ENCODE assay signal across 12 cellular contexts in genomic region chr6:10402648-10403311, GRCh38. TPM values are rescaled to one million over a fixed set of nuclear protein-coding genes. Genes with fewer than 3 reads are reported as not detected.
DNase-seq lines count a peak whose midpoint lies in the region; ATAC-seq and TF ChIP-seq lines count a peak whose summit lies in the region.
"Had no signal": no experiment of that assay in that cellular context is flagged by ENCODE, and none has a peak within 500 bp of the region (broad histone marks: within the 10 kb centered on the region; RNA-seq: fewer than 3 reads in every experiment).

No MANE protein-coding gene starts in this region.

- no peaks in the 10 kb centered on the region for H3K36me3 Mint-ChIP-seq in T-cell
- H3K36me3 Mint-ChIP-seq in immature natural killer cell = peaks cover 5 to 8% (median 7%) of the 10 kb centered on the region in 3 donors

- H4K20me1 ChIP-seq in GM23248 (ENCODE audit: insufficient read depth) = no peaks in the 10 kb centered on the region

- 39 to 45% methylated on average over 7 of the region's 7 CpGs for WGBS in GM23248 (ENCODE audit: low coverage in 1 of 2, low lambda C conversion rate in 2 of 2, missing lambda C conversion rate in 2 of 2), 2 experiments
- 37 to 47% (median 39%) methylated on average over 7 of the region's 7 CpGs for WGBS in psoas muscle, 3 donors

- H3F3A ChIP-seq in GM23248 (ENCODE audit: insufficient read depth) = peaks cover 30% of the 10 kb centered on the region

- no peaks in the 10 kb centered on the region for H3K9me2 ChIP-seq in GM23248 (ENCODE audit: insufficient read depth)

- CTCF ChIA-PET in A673 (lab: Charles Lee) = interaction anchor here (0.6 kb wide), 1 partner anchor 26 kb away, joined by 3 read pairs; no protein-coding TSS in a partner anchor
- CTCF ChIA-PET in T-cell (lab: Charles Lee) = no interaction called here

- H3K4me2 ChIP-seq in GM23248 (ENCODE audit: unreplicated experiment) = peak overlapping the region; percentile 96

- ATAC-seq in T-cell (replicated peaks in 1 of 4) = no peak
- ATAC-seq in psoas muscle = no peak

- no peak overlapping the region for H3K27ac Mint-ChIP-seq in T-cell
- H3K27ac Mint-ChIP-seq in immature natural killer cell = peak overlapping the region in 1 of 6 donors; percentile 64

- DNase-seq in A673 (ENCODE audit: low spot score) (no peak), GM23248 (no peak), T-cell (no peak), immature natural killer cell (no peak), psoas muscle (no peak), caudate nucleus (lab: John Stamatoyannopoulos, UW) (no peak), Kasumi-1 (lab: John Stamatoyannopoulos, UW) (no peak), cerebellar cortex (ENCODE audit: low spot score) (no peak)
- DNase-seq: left ventricle myocardium superior; stimulated activated CD8-positive, alpha-beta memory T cell treated with anti-CD3 and anti-CD28 coated beads, Interleukin-4, amount 100 ng/mL, for 48 hours had no signal

- H3K27me3 Mint-ChIP-seq in T-cell = peaks cover 39 to 49% of the 10 kb centered on the region in 2 donors
- peaks cover 9 to 43% (median 21%) of the 10 kb centered on the region in 3 donors for H3K27me3 Mint-ChIP-seq in immature natural killer cell (ENCODE audit: low read depth in 3 of 3)

- H3K27me3 ChIP-seq in A673 (replicated peaks; ENCODE audit: insufficient read depth, low read depth, low read length, poor library complexity) (no peaks in the 10 kb centered on the region), GM23248 (replicated peaks; ENCODE audit: insufficient read depth) (no peaks in the 10 kb centered on the region), psoas muscle (ENCODE audit: insufficient read depth in 3 of 3, low read length in 2 of 3) (peaks cover 18 to 69% (median 22%) of the 10 kb centered on the region in 3 donors)

- no TSS peak for BruUV-seq in A673 (replicated peaks; lab: Mats Ljungman, UMichigan)

- TF ChIP-seq CTCF in A673 (conservative IDR thresholded peaks at IDR 0.05; ENCODE audit: low read depth, low read length) (no peak), psoas muscle (IDR thresholded peaks at IDR 0.05) (no peak)

- H3K9ac ChIP-seq in GM23248 = peak overlapping the region; percentile 81

- POLR2A ChIA-PET in A673 (lab: Charles Lee; ENCODE audit: low non-redundant PET) = no interaction called here
- POLR2A ChIA-PET in T-cell (lab: Charles Lee) = interaction anchor here in 1 of 2 donors (0.5 kb wide), 1 partner anchor 1107 kb away, joined by 3 read pairs; no protein-coding TSS in a partner anchor

- H3K79me2 ChIP-seq in GM23248 (ENCODE audit: insufficient read depth) = peaks cover 34% of the 10 kb centered on the region

- H3K4me3 ChIP-seq in A673 (ENCODE audit: low read depth, low read length, poor library complexity, severe bottlenecking) (peak overlapping the region; percentile 57), GM23248 (peak overlapping the region; percentile 79), psoas muscle (no peak overlapping the region)

- H3K9me3 ChIP-seq in A673 (ENCODE audit: low read depth, low read length, poor library complexity, severe bottlenecking) (no peaks in the 10 kb centered on the region), GM23248 (ENCODE audit: low read depth) (no peaks in the 10 kb centered on the region), psoas muscle (no peaks in the 10 kb centered on the region)

- peaks cover 7% of the 10 kb centered on the region for H3K36me3 ChIP-seq in A673 (ENCODE audit: insufficient read depth, low read length, poor library complexity, severe bottlenecking)
- peaks cover 15% of the 10 kb centered on the region; the same call in 1 of the 2 replicates for H3K36me3 ChIP-seq in GM23248 (ENCODE audit: low read depth)
- H3K36me3 ChIP-seq in psoas muscle (ENCODE audit: insufficient read depth in 1 of 2, low read depth in 1 of 2) = no peaks in the 10 kb centered on the region
- H3K36me3 ChIP-seq: cardiac muscle cell had no signal

- no peak overlapping the region for H2AFZ ChIP-seq in GM23248

- intact Hi-C loops in A673 (cut with micrococcal nuclease; ENCODE audit: unreplicated experiment) = no loop called here
- intact Hi-C loops in psoas muscle (cut with DNase I) = no loop called here

- peak overlapping the region; percentile 69 for H3K27ac ChIP-seq in A673 (ENCODE audit: low read depth, low read length, poor library complexity, severe bottlenecking)
- peak overlapping the region; percentile 72 for H3K27ac ChIP-seq in GM23248
- no peak overlapping the region for H3K27ac ChIP-seq in psoas muscle
- no peak overlapping the region for H3K27ac ChIP-seq in caudate nucleus (ENCODE audit: low read depth, low read length)
- H3K27ac ChIP-seq: cardiac muscle cell had no signal

- H3K9me3 Mint-ChIP-seq in T-cell = peaks cover 10 to 46% (median 22%) of the 10 kb centered on the region in 3 donors
- peaks cover 7 to 76% (median 35%) of the 10 kb centered on the region in 6 donors for H3K9me3 Mint-ChIP-seq in immature natural killer cell

- H3K4me1 ChIP-seq in A673 (ENCODE audit: insufficient read depth, low read length, poor library complexity, severe bottlenecking) (peaks cover 71% of the 10 kb centered on the region), GM23248 (ENCODE audit: insufficient read depth) (peaks cover 7% of the 10 kb centered on the region), psoas muscle (peaks cover 10% of the 10 kb centered on the region)

- peak overlapping the region in 2 of 3 donors; percentile 75 to 80 for H3K4me3 Mint-ChIP-seq in T-cell
- peak overlapping the region; percentile 78 to 85 (median 80) for H3K4me3 Mint-ChIP-seq in immature natural killer cell

- H3K4me1 Mint-ChIP-seq in T-cell (peaks cover 0 to 15% (median 10%) of the 10 kb centered on the region in 3 donors), immature natural killer cell (peaks cover 12 to 16% of the 10 kb centered on the region in 2 donors)

- in situ Hi-C loops in GM23248 (cut with MboI) = loop anchor here (25.0 kb wide), 1 partner anchor 1415 kb away; no protein-coding TSS in a partner anchor

RNA-seq across cellular contexts. Expression of gene TFAP2A, which starts 12.1 kb away (rescaled TPM):
- total RNA-seq in A673 (2021) (19.1 and 19.3 TPM in 2 replicates), T-cell (under 1 TPM in 3 of 5 donors, not detected in 2; 0.15 to 0.69 (median 0.28) TPM), psoas muscle (under 1 TPM in 1 of 4 donors, not detected in 3; 0.15 TPM)
- 1.9 and 2.5 TPM in 2 replicates for total RNA-seq in GM23248 (2014; rRNA removed; shearing (Covaris generic))
- polyA plus RNA-seq in GM23248 (2016; fragmentation: Nextera tagmentation; extraction: Ambion mirVana) (7.2 and 8.4 TPM in 2 replicates), immature natural killer cell (not detected), psoas muscle (under 1 TPM in 1 of 3 donors, not detected in 2; under 0.01 TPM)
- total RNA-seq: cardiac muscle cell, skeletal muscle tissue had no signal

Comparison
In these comparisons a context has a peak if more than half of its experiments do, and no peak if none do; other contexts are left out.
1. H3K27ac ChIP-seq: peak in A673 (single experiment) and GM23248 (single experiment); none in psoas muscle (single experiment) and caudate nucleus (single experiment).